In genomic region chr2:229679393-229680125, GRCh38 we compare ENCODE assay signal across 27 cellular contexts. TPM values are rescaled to one million over a fixed set of nuclear protein-coding genes. Genes with fewer than 3 reads are reported as not detected.
"Had no signal": no experiment of that assay in that cellular context is flagged by ENCODE, and none has a peak within 500 bp of the region (broad histone marks: within the 10 kb centered on the region; RNA-seq: fewer than 3 reads in every experiment).

No MANE protein-coding gene starts in this region.

- H3K27me3 ChIP-seq: adrenal gland, body of pancreas, colonic mucosa, gastrocnemius medialis, vagina had no signal

- H3K4me1 Mint-ChIP-seq: endodermal cell; immature natural killer cell; stimulated activated effector memory CD8-positive, alpha-beta T cell treated with anti-CD3 and anti-CD28 coated beads, Interleukin-12 subunit alpha, Interleukin-12 subunit beta, amount 100 ng/mL, for 72 hours had no signal

- H2AFZ ChIP-seq: parathyroid adenoma had no signal

- H3K9me3 Mint-ChIP-seq: activated naive CD4-positive, alpha-beta T cell treated with anti-CD3 and anti-CD28 coated beads, Interleukin-2, amount 50 U/mL, for 72 hours; activated T-cell treated with anti-CD3 and anti-CD28 coated beads, Interleukin-2, amount 50 U/mL, for 72 hours; endodermal cell; natural killer cell treated with Interleukin-12 subunit alpha and Interleukin-12 subunit beta and Interleukin-15 and Interleukin-18, amount 100 ng/mL, for 72 hours; stimulated activated effector memory CD8-positive, alpha-beta T cell treated with anti-CD3 and anti-CD28 coated beads, Interleukin-12 subunit alpha, Interleukin-12 subunit beta, amount 100 ng/mL, for 72 hours had no signal

- H3K27ac ChIP-seq: adrenal gland, body of pancreas, colonic mucosa, gastrocnemius medialis, parathyroid adenoma, sigmoid colon, stomach, vagina, WERI-Rb-1 had no signal

- H3K4me3 ChIP-seq: adrenal gland, body of pancreas, colonic mucosa, gastrocnemius medialis, sigmoid colon, stomach, vagina had no signal

- H3K79me2 ChIP-seq: parathyroid adenoma had no signal

- H3K9me3 ChIP-seq: adrenal gland, body of pancreas, colonic mucosa, gastrocnemius medialis, sigmoid colon, stomach, vagina had no signal

- H3K9ac ChIP-seq: parathyroid adenoma had no signal

- ATAC-seq: activated T-cell treated with anti-CD3 and anti-CD28 coated beads, Interleukin-2, amount 50 U/mL, for 72 hours; body of pancreas; gastrocnemius medialis; natural killer cell treated with Interleukin-12 subunit alpha and Interleukin-12 subunit beta and Interleukin-15 and Interleukin-18, amount 100 ng/mL, for 72 hours; stimulated activated effector memory CD8-positive, alpha-beta T cell treated with anti-CD3 and anti-CD28 coated beads, Interleukin-12 subunit alpha, Interleukin-12 subunit beta, amount 100 ng/mL, for 72 hours had no signal

- H3K36me3 Mint-ChIP-seq: activated naive CD4-positive, alpha-beta T cell treated with anti-CD3 and anti-CD28 coated beads, Interleukin-2, amount 50 U/mL, for 72 hours; immature natural killer cell; natural killer cell treated with Interleukin-12 subunit alpha and Interleukin-12 subunit beta and Interleukin-15 and Interleukin-18, amount 100 ng/mL, for 72 hours; stimulated activated effector memory CD8-positive, alpha-beta T cell treated with anti-CD3 and anti-CD28 coated beads, Interleukin-12 subunit alpha, Interleukin-12 subunit beta, amount 100 ng/mL, for 72 hours had no signal

- H3K4me3 Mint-ChIP-seq: activated T-cell treated with anti-CD3 and anti-CD28 coated beads, Interleukin-2, amount 50 U/mL, for 72 hours; endodermal cell; immature natural killer cell; natural killer cell treated with Interleukin-12 subunit alpha and Interleukin-12 subunit beta and Interleukin-15 and Interleukin-18, amount 100 ng/mL, for 72 hours; stimulated activated effector memory CD8-positive, alpha-beta T cell treated with anti-CD3 and anti-CD28 coated beads, Interleukin-12 subunit alpha, Interleukin-12 subunit beta, amount 100 ng/mL, for 72 hours had no signal

- DNase-seq: activated CD4-positive, alpha-beta T cell treated with anti-CD3 and anti-CD28 coated beads for 1 hour; activated effector memory CD4-positive, alpha-beta T cell treated with anti-CD3 and anti-CD28 coated beads, Interleukin-2, amount 50 U/mL, for 16 hours; activated T-cell treated with anti-CD3 and anti-CD28 coated beads, Interleukin-2, amount 50 U/mL, for 72 hours; adrenal gland; body of pancreas; central memory CD4-positive, alpha-beta T cell; colonic mucosa; endodermal cell; erythroblast; gastrocnemius medialis; head of caudate nucleus; immature natural killer cell; kidney glomerular epithelial cell; mesenchymal stem cell; sigmoid colon; stimulated activated CD4-positive, alpha-beta T cell treated with anti-CD3 and anti-CD28 coated beads, Interleukin-4, amount 100 ng/mL, for 24 hours; stomach; T-helper 2 cell; trophoblast cell; WERI-Rb-1 had no signal

- H3K4me1 ChIP-seq: colonic mucosa, gastrocnemius medialis, sigmoid colon, stomach, vagina had no signal

- H3K36me3 ChIP-seq: adrenal gland, colonic mucosa, gastrocnemius medialis, sigmoid colon, stomach, vagina, WERI-Rb-1 had no signal

- H3K27ac Mint-ChIP-seq: activated naive CD4-positive, alpha-beta T cell treated with anti-CD3 and anti-CD28 coated beads, Interleukin-2, amount 50 U/mL, for 72 hours; activated T-cell treated with anti-CD3 and anti-CD28 coated beads, Interleukin-2, amount 50 U/mL, for 72 hours; endodermal cell; immature natural killer cell; natural killer cell treated with Interleukin-12 subunit alpha and Interleukin-12 subunit beta and Interleukin-15 and Interleukin-18, amount 100 ng/mL, for 72 hours; stimulated activated effector memory CD8-positive, alpha-beta T cell treated with anti-CD3 and anti-CD28 coated beads, Interleukin-12 subunit alpha, Interleukin-12 subunit beta, amount 100 ng/mL, for 72 hours had no signal

RNA-seq across cellular contexts. Expression of gene DNER, which starts 34.8 kb away (rescaled TPM):
- total RNA-seq: activated CD8-positive, alpha-beta memory T cell treated with anti-CD3 and anti-CD28 coated beads for 36 hours; activated naive CD4-positive, alpha-beta T cell treated with anti-CD3 and anti-CD28 coated beads, Interleukin-2, amount 50 U/mL, for 72 hours; activated T-cell treated with anti-CD3 and anti-CD28 coated beads, Interleukin-2, amount 50 U/mL, for 72 hours; liver had no signal
- polyA plus RNA-seq: immature natural killer cell had no signal
